2 cellular contexts compared by ENCODE assay signal in the genomic region with DNA sequence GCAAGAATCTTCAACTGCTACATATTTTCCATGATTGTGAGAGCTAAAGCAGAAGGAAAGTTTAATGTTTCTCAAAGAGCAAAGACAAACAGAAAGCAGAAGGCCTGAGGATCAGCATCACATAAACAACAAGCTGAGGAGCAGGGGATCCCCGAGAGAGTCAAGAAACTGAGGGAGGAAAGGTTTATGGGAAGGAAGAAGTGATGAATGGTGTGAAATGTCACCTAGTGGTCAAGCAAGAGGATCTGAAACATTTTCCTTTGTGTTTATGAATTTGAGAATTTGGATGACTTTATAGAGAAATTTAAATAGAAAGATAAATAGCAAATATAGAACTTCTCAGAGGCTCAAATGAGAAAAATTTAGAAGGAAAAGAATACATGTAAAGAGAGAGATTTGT.
TF ChIP-seq lines count a peak whose summit lies in the region.

No MANE protein-coding gene starts in this region.

TF ChIP-seq in GM23338, 12 proteins besides CTCF, POLR2A, EP300 and RAD21 (continued from another document and continues in another):
- no peak for TF ChIP-seq REST (IDR thresholded peaks at IDR 0.05; ENCODE audit: unreplicated experiment)
- no peak for TF ChIP-seq ZNF462 (CRISPR knock-in tag; IDR thresholded peaks at IDR 0.05)
- TF ChIP-seq ZNF114 (CRISPR knock-in tag; IDR thresholded peaks at IDR 0.05) = no peak
- TF ChIP-seq JUNB (IDR thresholded peaks at IDR 0.05; ENCODE audit: unreplicated experiment) = no peak
- no peak for TF ChIP-seq EZH2phosphoT487 (IDR thresholded peaks at IDR 0.05; ENCODE audit: unreplicated experiment)
- no peak for TF ChIP-seq EZH2 (IDR thresholded peaks at IDR 0.05; ENCODE audit: low read depth, unreplicated experiment)
- TF ChIP-seq ZNF331 (CRISPR knock-in tag; IDR thresholded peaks at IDR 0.05; ENCODE audit: low read depth) = no peak
- TF ChIP-seq, protein P1, sequence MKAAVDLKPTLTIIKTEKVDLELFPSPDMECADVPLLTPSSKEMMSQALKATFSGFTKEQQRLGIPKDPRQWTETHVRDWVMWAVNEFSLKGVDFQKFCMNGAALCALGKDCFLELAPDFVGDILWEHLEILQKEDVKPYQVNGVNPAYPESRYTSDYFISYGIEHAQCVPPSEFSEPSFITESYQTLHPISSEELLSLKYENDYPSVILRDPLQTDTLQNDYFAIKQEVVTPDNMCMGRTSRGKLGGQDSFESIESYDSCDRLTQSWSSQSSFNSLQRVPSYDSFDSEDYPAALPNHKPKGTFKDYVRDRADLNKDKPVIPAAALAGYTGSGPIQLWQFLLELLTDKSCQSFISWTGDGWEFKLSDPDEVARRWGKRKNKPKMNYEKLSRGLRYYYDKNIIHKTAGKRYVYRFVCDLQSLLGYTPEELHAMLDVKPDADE (IDR thresholded peaks at IDR 0.05) = no peak
- no peak for TF ChIP-seq STAT1 (IDR thresholded peaks at IDR 0.05; ENCODE audit: unreplicated experiment)
- TF ChIP-seq CREB1 (CRISPR knock-in tag; IDR thresholded peaks at IDR 0.05; ENCODE audit: low read depth) = no peak

TF ChIP-seq in SK-N-SH treated with all-trans-retinoic acid at 6 μM for 48 hours, 23 proteins besides CTCF, POLR2A, EP300 and RAD21 (continued from another document):
- TF ChIP-seq BACH2 (CRISPR knock-in tag; IDR thresholded peaks at IDR 0.05; ENCODE audit: borderline replicate concordance) (no peak), SNAI2 (CRISPR knock-in tag; IDR thresholded peaks at IDR 0.05) (no peak), RARB (CRISPR knock-in tag; IDR thresholded peaks at IDR 0.05) (no peak)
- TF ChIP-seq, protein P2, sequence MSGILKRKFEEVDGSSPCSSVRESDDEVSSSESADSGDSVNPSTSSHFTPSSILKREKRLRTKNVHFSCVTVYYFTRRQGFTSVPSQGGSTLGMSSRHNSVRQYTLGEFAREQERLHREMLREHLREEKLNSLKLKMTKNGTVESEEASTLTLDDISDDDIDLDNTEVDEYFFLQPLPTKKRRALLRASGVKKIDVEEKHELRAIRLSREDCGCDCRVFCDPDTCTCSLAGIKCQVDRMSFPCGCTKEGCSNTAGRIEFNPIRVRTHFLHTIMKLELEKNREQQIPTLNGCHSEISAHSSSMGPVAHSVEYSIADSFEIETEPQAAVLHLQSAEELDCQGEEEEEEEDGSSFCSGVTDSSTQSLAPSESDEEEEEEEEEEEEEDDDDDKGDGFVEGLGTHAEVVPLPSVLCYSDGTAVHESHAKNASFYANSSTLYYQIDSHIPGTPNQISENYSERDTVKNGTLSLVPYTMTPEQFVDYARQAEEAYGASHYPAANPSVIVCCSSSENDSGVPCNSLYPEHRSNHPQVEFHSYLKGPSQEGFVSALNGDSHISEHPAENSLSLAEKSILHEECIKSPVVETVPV (CRISPR knock-in tag; IDR thresholded peaks at IDR 0.05) = no peak
TF ChIP-seq in SK-N-SH treated with all-trans-retinoic acid at 6 μM for 48 hours: peak in this region for 0.
